1 cellular context compared by ENCODE assay signal in genomic region chr7:98418636-98419315, GRCh38.
TF ChIP-seq lines count a peak whose summit lies in the region.

No MANE protein-coding gene starts in this region.

TF ChIP-seq in K562, 482 proteins besides CTCF, POLR2A, EP300 and RAD21 (continued from another document and continues in another):
- no peak for TF ChIP-seq TSHZ1 (CRISPR knock-in tag; IDR thresholded peaks at IDR 0.05)
- TF ChIP-seq TRIM25 (IDR thresholded peaks at IDR 0.05; ENCODE audit: borderline replicate concordance), result no peak
- peak in 1 of 2 experiments; percentile 32; a peak in 1 of 4 replicates for TF ChIP-seq TRIM24 (IDR thresholded peaks at IDR 0.05)
- TF ChIP-seq TBP (optimal IDR thresholded peaks at IDR 0.05; ENCODE audit: low read depth, low read length), result no peak
- TF ChIP-seq ATF3 (IDR thresholded peaks at IDR 0.05), result peak; percentile 99
- TF ChIP-seq ATF3 (CRISPR knock-in tag; conservative IDR thresholded peaks at IDR 0.05), result peak; percentile 92
- no peak for TF ChIP-seq FOXK2 (conservative IDR thresholded peaks at IDR 0.05 in 1 of 2, IDR thresholded peaks at IDR 0.05 in 1 of 2; ENCODE audit: low read depth in 2 of 2)
- TF ChIP-seq RFX5 (IDR thresholded peaks at IDR 0.05; ENCODE audit: low read depth, low read length), result 0 out of 2 replicates have a peak, but pooled peaks have one; percentile 10
- TF ChIP-seq ATF2 (CRISPR knock-in tag; IDR thresholded peaks at IDR 0.05), result peak; percentile 60; the same call in 1 of the 2 replicates
- no peak for TF ChIP-seq KDM2B (CRISPR knock-in tag; IDR thresholded peaks at IDR 0.05)
- peak; percentile 71; the same call in 1 of the 2 replicates for TF ChIP-seq GABPB1 (CRISPR knock-in tag; IDR thresholded peaks at IDR 0.05)
- peak; percentile 64 for TF ChIP-seq ZBTB12 (CRISPR knock-in tag; IDR thresholded peaks at IDR 0.05)
- no peak for TF ChIP-seq PYGO2 (tag; IDR thresholded peaks at IDR 0.05)
- TF ChIP-seq SMARCA4 (IDR thresholded peaks at IDR 0.05), result peak; percentile 54; the same call in 1 of the 2 replicates
- peak; percentile 84 for TF ChIP-seq ZFP36 (IDR thresholded peaks at IDR 0.05; ENCODE audit: low read depth, low read length, partially characterized antibody)
- no peak for TF ChIP-seq ZKSCAN1 (IDR thresholded peaks at IDR 0.05; ENCODE audit: low read depth, low read length)
- no peak for TF ChIP-seq SP2 (IDR thresholded peaks at IDR 0.05; ENCODE audit: extremely low read depth, low read depth, low read length, poor library complexity, severe bottlenecking)
- TF ChIP-seq GABPA (tag; conservative IDR thresholded peaks at IDR 0.05; ENCODE audit: low read depth), result peak; percentile 70
- no peak for TF ChIP-seq FOXJ2 (tag; IDR thresholded peaks at IDR 0.05)
- TF ChIP-seq ATF1 (CRISPR knock-in tag; IDR thresholded peaks at IDR 0.05), result peak; percentile 60; the same call in 1 of the 2 replicates
- peak; percentile 98 for TF ChIP-seq ATF1 (tag; IDR thresholded peaks at IDR 0.05)
- peak; percentile 91 for TF ChIP-seq NBN (IDR thresholded peaks at IDR 0.05; ENCODE audit: low read depth)
- no peak for TF ChIP-seq ZNF79 (CRISPR knock-in tag; IDR thresholded peaks at IDR 0.05; ENCODE audit: low read depth)
- peak; percentile 81 for TF ChIP-seq JUNB (CRISPR knock-in tag; conservative IDR thresholded peaks at IDR 0.05)
- no peak for TF ChIP-seq KLF6 (CRISPR knock-in tag; IDR thresholded peaks at IDR 0.05; ENCODE audit: borderline replicate concordance)
- no peak for TF ChIP-seq ARID4B (CRISPR knock-in tag; IDR thresholded peaks at IDR 0.05)
- no peak for TF ChIP-seq BCL6 (CRISPR knock-in tag; IDR thresholded peaks at IDR 0.05)
- TF ChIP-seq JUN (IDR thresholded peaks at IDR 0.05; ENCODE audit: borderline replicate concordance, low read depth, low read length), result peak; percentile 97
- no peak for TF ChIP-seq JUN (CRISPR knock-in tag; IDR thresholded peaks at IDR 0.05; ENCODE audit: borderline replicate concordance)
- peak; percentile 37; the same call in 1 of the 2 replicates for TF ChIP-seq LCOR (CRISPR knock-in tag; IDR thresholded peaks at IDR 0.05)
- no peak for TF ChIP-seq SIRT6 (IDR thresholded peaks at IDR 0.05; ENCODE audit: low read depth, low read length)
- TF ChIP-seq CCNT2 (IDR thresholded peaks at IDR 0.05; ENCODE audit: borderline replicate concordance, extremely low read depth, insufficient read length, low read depth, low read length), result no peak
- no peak for TF ChIP-seq FOXK1 (CRISPR knock-in tag; IDR thresholded peaks at IDR 0.05; ENCODE audit: borderline replicate concordance)
- TF ChIP-seq ESRRA (IDR thresholded peaks at IDR 0.05; ENCODE audit: borderline replicate concordance, low read depth), result no peak
- peak; percentile 33; the same call in 1 of the 2 replicates for TF ChIP-seq CBFA2T3 (IDR thresholded peaks at IDR 0.05)
- TF ChIP-seq KDM1A (IDR thresholded peaks at IDR 0.05), result peak; percentile 20 to 54; a peak in 2 of 4 replicates
- no peak for TF ChIP-seq ARHGAP35 (IDR thresholded peaks at IDR 0.05; ENCODE audit: partially characterized antibody)
- peak; percentile 70 for TF ChIP-seq ARID1B (IDR thresholded peaks at IDR 0.05)
- peak; percentile 47; the same call in 1 of the 2 replicates for TF ChIP-seq ZBTB7A (IDR thresholded peaks at IDR 0.05; ENCODE audit: borderline replicate concordance, control insufficient read depth, low read depth, low read length)
- TF ChIP-seq KHSRP (IDR thresholded peaks at IDR 0.05), result peak; percentile 78
- no peak for TF ChIP-seq SMAD3 (CRISPR knock-in tag; conservative IDR thresholded peaks at IDR 0.05)
- no peak for TF ChIP-seq CEBPG (CRISPR knock-in tag; IDR thresholded peaks at IDR 0.05)
- 0 out of 4 replicates have a peak, but pooled peaks of 1 of the 2 experiments have one; percentile 34 for TF ChIP-seq CEBPG (tag; conservative IDR thresholded peaks at IDR 0.05 in 1 of 2, IDR thresholded peaks at IDR 0.05 in 1 of 2)
- no peak for TF ChIP-seq ELF1 (tag; IDR thresholded peaks at IDR 0.05)
- peak; percentile 60 for TF ChIP-seq FOS (IDR thresholded peaks at IDR 0.05; ENCODE audit: extremely low read depth, insufficient read length)
- TF ChIP-seq EGR1 (conservative IDR thresholded peaks at IDR 0.05), result peak; percentile 14; the same call in 1 of the 2 replicates
- peak in 1 of 2 experiments; percentile 70; a peak in 1 of 4 replicates for TF ChIP-seq RCOR1 (IDR thresholded peaks at IDR 0.05; ENCODE audit: borderline replicate concordance in 1 of 2, low read depth in 2 of 2, low read length in 2 of 2)
- TF ChIP-seq ETV1 (tag; conservative IDR thresholded peaks at IDR 0.05; ENCODE audit: low read depth), result peak; percentile 89
- peak; percentile 42 for TF ChIP-seq NEUROD1 (IDR thresholded peaks at IDR 0.05; ENCODE audit: borderline replicate concordance, low read depth, low read length, partially characterized antibody)
- no peak for TF ChIP-seq ZNF263 (CRISPR knock-in tag; IDR thresholded peaks at IDR 0.05; ENCODE audit: borderline replicate concordance)
- TF ChIP-seq CBFA2T2 (conservative IDR thresholded peaks at IDR 0.05), result 0 out of 2 replicates have a peak, but pooled peaks have one; percentile 2
- no peak for TF ChIP-seq MAZ (CRISPR knock-in tag; conservative IDR thresholded peaks at IDR 0.05 in 1 of 2, IDR thresholded peaks at IDR 0.05 in 1 of 2)
- TF ChIP-seq ZNF311 (CRISPR knock-in tag; IDR thresholded peaks at IDR 0.05), result no peak
- TF ChIP-seq PHF21A (IDR thresholded peaks at IDR 0.05; ENCODE audit: borderline replicate concordance, low read depth), result peak; percentile 34; the same call in 1 of the 2 replicates
